ENCODE assay signal across 23 cellular contexts in genomic region chr20:36248836-36249235, GRCh38. TPM values are rescaled to one million over a fixed set of nuclear protein-coding genes. Genes with fewer than 3 reads are reported as not detected.
DNase-seq lines count a peak whose midpoint lies in the region; ATAC-seq, FAIRE-seq and TF ChIP-seq lines count a peak whose summit lies in the region.
"Had no signal": no experiment of that assay in that cellular context is flagged by ENCODE, and none has a peak within 500 bp of the region (broad histone marks: within the 10 kb centered on the region; RNA-seq: fewer than 3 reads in every experiment).

No MANE protein-coding gene starts in this region.

- H3K79me2 ChIP-seq in HepG2 (ENCODE audit: insufficient read depth, low read length) = no peaks in the 10 kb centered on the region

- H3K27me3 ChIP-seq in HepG2 (ENCODE audit: control insufficient read depth in 1 of 2, insufficient read depth in 2 of 2, low read length in 2 of 2) = no peaks in the 10 kb centered on the region
- H3K27me3 ChIP-seq in right lobe of liver = no peaks in the 10 kb centered on the region
- H3K27me3 ChIP-seq in RWPE2 (ENCODE audit: insufficient read depth, poor library complexity, severe bottlenecking) = no peaks in the 10 kb centered on the region
- no peaks in the 10 kb centered on the region for H3K27me3 ChIP-seq in testis
- H3K27me3 ChIP-seq: SJSA1 had no signal

- no peak overlapping the region for H3K4me3 ChIP-seq in HepG2 (replicated peaks in 1 of 3; ENCODE audit: insufficient read depth in 1 of 3, low read depth in 2 of 3, low read length in 3 of 3)
- H3K4me3 ChIP-seq in right lobe of liver = no peak overlapping the region
- no peak overlapping the region for H3K4me3 ChIP-seq in RWPE2 (ENCODE audit: severe bottlenecking)
- no peak overlapping the region for H3K4me3 ChIP-seq in testis
- H3K4me3 ChIP-seq: A549, K562, SJSA1 had no signal

- TF ChIP-seq POLR2A in HepG2 (IDR thresholded peaks at IDR 0.05; ENCODE audit: insufficient read depth in 1 of 2, low read depth in 2 of 2, low read length in 2 of 2) (no peak), right lobe of liver (IDR thresholded peaks at IDR 0.05) (no peak), testis (IDR thresholded peaks at IDR 0.05) (no peak)

- no peak overlapping the region for H3K4me2 ChIP-seq in HepG2 (ENCODE audit: low read depth, low read length)
- H3K4me2 ChIP-seq: A549 had no signal

- TF ChIP-seq RAD21 in HepG2 (CRISPR knock-in tag; IDR thresholded peaks at IDR 0.05) = no peak

- 99% methylated on average over 4 of the region's 4 CpGs for WGBS in HepG2 (ENCODE audit: low lambda C conversion rate)
- WGBS in right lobe of liver (ENCODE audit: insufficient coverage, low coverage, low lambda C conversion rate, missing lambda C conversion rate) = 94% methylated on average over 3 of the region's 4 CpGs
- 80 to 90% methylated on average over 4 of the region's 4 CpGs for WGBS in testis, 2 donors

- CTCF ChIA-PET in HepG2 (lab: Yijun Ruan, JAX; ENCODE audit: low intra/inter-chr PET ratio, low total read pairs) = no interaction called here

- TF ChIP-seq CTCF in HepG2 (CRISPR knock-in tag; IDR thresholded peaks at IDR 0.05) (no peak), right lobe of liver (IDR thresholded peaks at IDR 0.05) (no peak), RWPE2 (IDR thresholded peaks at IDR 0.05; ENCODE audit: poor library complexity, severe bottlenecking) (no peak), testis (IDR thresholded peaks at IDR 0.05) (no peak)

- H3K9me3 ChIP-seq in HepG2 (ENCODE audit: low read length) (no peaks in the 10 kb centered on the region), right lobe of liver (no peaks in the 10 kb centered on the region), RWPE2 (ENCODE audit: severe bottlenecking) (no peaks in the 10 kb centered on the region), testis (no peaks in the 10 kb centered on the region)
- H3K9me3 ChIP-seq: A549, Caco-2, SJSA1 had no signal

- no peak overlapping the region for H3K9ac ChIP-seq in HepG2 (ENCODE audit: insufficient read depth, low read depth, low read length)

- in situ Hi-C loops in HepG2 (cut with HindIII; ENCODE audit: extremely low pct_ligation_motif_present, low pct_unique_long_range_greater_than_20kb) = no loop called here

- TSS peak; percentile 3 for BruUV-seq in HepG2 (replicated peaks; lab: Mats Ljungman, UMichigan)

- FAIRE-seq in HepG2 (lab: Jason Lieb, UNC) = no peak
- FAIRE-seq: A549, K562 had no signal

- H3K36me3 ChIP-seq in HepG2 (replicated peaks in 1 of 2; ENCODE audit: control insufficient read depth in 1 of 2, insufficient read depth in 2 of 2, low read length in 2 of 2) = peaks cover 66 to 96% of the 10 kb centered on the region in 2 experiments
- H3K36me3 ChIP-seq in right lobe of liver = peaks cover 0 to 75% (median 21%) of the 10 kb centered on the region in 4 donors
- peaks cover 95% of the 10 kb centered on the region for H3K36me3 ChIP-seq in RWPE2 (ENCODE audit: low read depth)
- no peaks in the 10 kb centered on the region for H3K36me3 ChIP-seq in testis (ENCODE audit: low read depth, missing control alignments)

- H2AFZ ChIP-seq in HepG2 (ENCODE audit: low read length) = no peak overlapping the region

- TF ChIP-seq EP300 in HepG2 (IDR thresholded peaks at IDR 0.05; ENCODE audit: low read depth in 2 of 2, low read length in 2 of 2) (no peak), HepG2 (CRISPR knock-in tag; IDR thresholded peaks at IDR 0.05; ENCODE audit: borderline replicate concordance) (no peak)

- no peaks in the 10 kb centered on the region for H4K20me1 ChIP-seq in HepG2 (ENCODE audit: insufficient read depth, low read length)

- DNase-seq in HepG2 (ENCODE audit: low spot score) (no peak), right lobe of liver (no peak), RWPE2 (ENCODE audit: low spot score) (peak; percentile 47), midbrain (lab: John Stamatoyannopoulos, UW) (peak; percentile 31), activated T-cell treated with anti-CD3 and anti-CD28 coated beads for 4 hours (no peak), testis (no peak)
- DNase-seq: Caco-2; DMS153; EL; HCEC 1CT; MV-4-11; NCI-H1930; NCI-H226; NCI-H526; NK-92 treated with Interleukin-12 subunit alpha and Interleukin-12 subunit beta, amount 100 ng/mL, for 24 hours; OCI-M1; SW 1271 had no signal

- POLR2A ChIA-PET in HepG2 (lab: Yijun Ruan, JAX) = interaction anchor here (1.1 kb wide), 1 partner anchor 19 kb away, joined by 3 read pairs; no protein-coding TSS in a partner anchor

- H3K27ac ChIP-seq in HepG2 (ENCODE audit: extremely low read length, insufficient read depth, low read length) (no peak overlapping the region), right lobe of liver (no peak overlapping the region), RWPE2 (ENCODE audit: poor library complexity, severe bottlenecking) (no peak overlapping the region), testis (no peak overlapping the region)
- H3K27ac ChIP-seq: A549, C4-2B, SJSA1 had no signal

- intact Hi-C loops in HepG2 (cut with micrococcal nuclease; ENCODE audit: unreplicated experiment) (no loop called here), right lobe of liver (cut with DNase I) (no loop called here), testis (cut with DNase I; ENCODE audit: low total_unique reads) (no loop called here)

- H3K4me1 ChIP-seq in HepG2 (ENCODE audit: insufficient read depth, low read length) = no peaks in the 10 kb centered on the region
- no peaks in the 10 kb centered on the region for H3K4me1 ChIP-seq in right lobe of liver
- H3K4me1 ChIP-seq in RWPE2 (ENCODE audit: insufficient read depth, poor library complexity, severe bottlenecking) = peaks cover 21% of the 10 kb centered on the region
- peaks cover under 1% of the 10 kb centered on the region for H3K4me1 ChIP-seq in testis
- H3K4me1 ChIP-seq: A549, Caco-2, SJSA1 had no signal

- ATAC-seq in HepG2 (no peak), right lobe of liver (no peak), RWPE2 (ENCODE audit: low read depth) (no peak), GM21367 (IDR thresholded peaks at IDR 0.05; ENCODE audit: unreplicated experiment) (no peak), HG02970 (IDR thresholded peaks at IDR 0.05; ENCODE audit: low FRiP score, unreplicated experiment) (no peak)
- ATAC-seq: A549, K562 had no signal

RNA-seq across cellular contexts. Expression of gene AAR2, which starts 12.6 kb away (rescaled TPM):
- 46.2 and 56.5 TPM in 2 replicates for total RNA-seq in HepG2 (2016; rRNA removed; fragmentation: Illumina TruSeq; extraction: Trizol)
- total RNA-seq in HepG2 (2016; cell fraction: cytosol; rRNA removed; fragmentation: Illumina TruSeq; extraction: Trizol; ENCODE audit: low read depth) = 6.6 and 7.3 TPM in 2 replicates
- 45.1 and 55.7 TPM in 2 replicates for total RNA-seq in HepG2 (2016; cell fraction: insoluble cytoplasmic fraction; rRNA removed; fragmentation: Illumina TruSeq; extraction: Trizol)
- 15.6 and 16.1 TPM in 2 replicates for total RNA-seq in HepG2 (2016; cell fraction: membrane; rRNA removed; fragmentation: Illumina TruSeq; extraction: Trizol)
- 31.3 and 35.6 TPM in 2 replicates for total RNA-seq in HepG2 (2016; cell fraction: nucleus; rRNA removed; fragmentation: Illumina TruSeq; extraction: Trizol)
- 45.2 and 50.5 TPM in 2 replicates for polyA plus RNA-seq in HepG2 (2011; rRNA removed)
- polyA plus RNA-seq in HepG2 (2011; cell fraction: cytosol; rRNA removed) = 37.7 and 43.1 TPM in 2 replicates
- polyA plus RNA-seq in HepG2 (2011; cell fraction: nucleus; rRNA removed) = 28.8 and 29.0 TPM in 2 replicates
- 29.3 and 35.7 TPM in 2 replicates for polyA plus RNA-seq in HepG2 (2012)
- 4.9 and 5.0 TPM in 2 replicates for polyA plus RNA-seq in HepG2 (2016; cell fraction: cytosol; fragmentation: Illumina TruSeq; extraction: Trizol; ENCODE audit: low read depth)
- 57.6 and 57.7 TPM in 2 replicates for polyA plus RNA-seq in HepG2 (2016; cell fraction: insoluble cytoplasmic fraction; fragmentation: Illumina TruSeq; extraction: Trizol; ENCODE audit: low read depth)
- polyA plus RNA-seq in HepG2 (2016; cell fraction: membrane; fragmentation: Illumina TruSeq; extraction: Trizol; ENCODE audit: low read depth) = 9.6 and 9.7 TPM in 2 replicates
- polyA plus RNA-seq in HepG2 (2016; cell fraction: nucleus; fragmentation: Illumina TruSeq; extraction: Trizol; ENCODE audit: insufficient read depth, low read depth) = 41.9 and 45.1 TPM in 2 replicates
- polyA minus RNA-seq in HepG2 (2011; rRNA and poly(A)+ RNA removed; ENCODE audit: low replicate concordance) = 89.7 and 103 TPM in 2 replicates
- polyA minus RNA-seq in HepG2 (2011; cell fraction: cytosol; rRNA and poly(A)+ RNA removed) = 24.4 and 25.0 TPM in 2 replicates
- 26.8 and 34.2 TPM in 2 replicates for polyA minus RNA-seq in HepG2 (2011; cell fraction: nucleus; rRNA and poly(A)+ RNA removed)
- 10 to 100 TPM; 11.8 to 16.7 (median 13.5) TPM for total RNA-seq in right lobe of liver
- total RNA-seq in testis = 10 to 100 TPM; 38.7 TPM
- 47.0 TPM for polyA plus RNA-seq in testis (ENCODE audit: insufficient read depth, low read depth, low replicate concordance)

RNA-seq across cellular contexts. Expression of gene DLGAP4, which starts 57.3 kb away (rescaled TPM):
- total RNA-seq in HepG2 (2016; rRNA removed; fragmentation: Illumina TruSeq; extraction: Trizol) = 13.3 and 15.2 TPM in 2 replicates
- 17.7 and 20.1 TPM in 2 replicates for total RNA-seq in HepG2 (2016; cell fraction: cytosol; rRNA removed; fragmentation: Illumina TruSeq; extraction: Trizol; ENCODE audit: low read depth)
- 10.7 and 12.5 TPM in 2 replicates for total RNA-seq in HepG2 (2016; cell fraction: insoluble cytoplasmic fraction; rRNA removed; fragmentation: Illumina TruSeq; extraction: Trizol)
- 30.2 and 36.1 TPM in 2 replicates for total RNA-seq in HepG2 (2016; cell fraction: membrane; rRNA removed; fragmentation: Illumina TruSeq; extraction: Trizol)
- total RNA-seq in HepG2 (2016; cell fraction: nucleus; rRNA removed; fragmentation: Illumina TruSeq; extraction: Trizol) = 14.3 and 17.6 TPM in 2 replicates
- 26.7 and 33.5 TPM in 2 replicates for polyA plus RNA-seq in HepG2 (2011; rRNA removed)
- polyA plus RNA-seq in HepG2 (2011; cell fraction: cytosol; rRNA removed) = 18.9 and 28.9 TPM in 2 replicates
- polyA plus RNA-seq in HepG2 (2011; cell fraction: nucleus; rRNA removed) = 81.3 and 93.4 TPM in 2 replicates
- 33.2 and 39.1 TPM in 2 replicates for polyA plus RNA-seq in HepG2 (2012)
- 42.6 and 57.9 TPM in 2 replicates for polyA plus RNA-seq in HepG2 (2016; cell fraction: cytosol; fragmentation: Illumina TruSeq; extraction: Trizol; ENCODE audit: low read depth)
- polyA plus RNA-seq in HepG2 (2016; cell fraction: insoluble cytoplasmic fraction; fragmentation: Illumina TruSeq; extraction: Trizol; ENCODE audit: low read depth) = 32.0 and 44.7 TPM in 2 replicates
- polyA plus RNA-seq in HepG2 (2016; cell fraction: membrane; fragmentation: Illumina TruSeq; extraction: Trizol; ENCODE audit: low read depth) = 45.4 and 49.0 TPM in 2 replicates
- 63.9 and 68.5 TPM in 2 replicates for polyA plus RNA-seq in HepG2 (2016; cell fraction: nucleus; fragmentation: Illumina TruSeq; extraction: Trizol; ENCODE audit: insufficient read depth, low read depth)
- 15.9 and 38.7 TPM in 2 replicates for polyA minus RNA-seq in HepG2 (2011; rRNA and poly(A)+ RNA removed; ENCODE audit: low replicate concordance)
- 33.7 and 42.9 TPM in 2 replicates for polyA minus RNA-seq in HepG2 (2011; cell fraction: cytosol; rRNA and poly(A)+ RNA removed)
- polyA minus RNA-seq in HepG2 (2011; cell fraction: nucleus; rRNA and poly(A)+ RNA removed) = 29.9 and 33.6 TPM in 2 replicates
- 10 to 100 TPM; 15.5 to 35.1 (median 23.2) TPM for total RNA-seq in right lobe of liver
- 100 to 1,000 TPM; 110 TPM for total RNA-seq in testis
- polyA plus RNA-seq in testis (ENCODE audit: insufficient read depth, low read depth, low replicate concordance) = 69.1 TPM

Comparison
In these comparisons a context has a peak if more than half of its experiments do, and no peak if none do; other contexts are left out.
1. DNase-seq: peak in RWPE2 (single experiment) and midbrain (single experiment); none in HepG2 (single experiment), right lobe of liver (0 of 3), activated T-cell treated with anti-CD3 and anti-CD28 coated beads for 4 hours (single experiment) and testis (single experiment).